Comparison of ENCODE assay signal across 9 cellular contexts in genomic region chr11:2446590-2447252, GRCh38. TPM values are rescaled to one million over a fixed set of nuclear protein-coding genes. Genes with fewer than 3 reads are reported as not detected.
A peak's percentile ranks its signal among the peaks of the same experiment; 100 is the strongest.
DNase-seq lines count a peak whose midpoint lies in the region; ATAC-seq, FAIRE-seq and TF ChIP-seq lines count a peak whose summit lies in the region.
"Had no signal": no experiment of that assay in that cellular context is flagged by ENCODE, and none has a peak within 500 bp of the region (broad histone marks: within the 10 kb centered on the region; RNA-seq: fewer than 3 reads in every experiment).

No MANE protein-coding gene starts in this region.

- H3K36me3 ChIP-seq in thyroid gland = no peaks in the 10 kb centered on the region
- no peaks in the 10 kb centered on the region for H3K36me3 ChIP-seq in MG63

- H3K27me3 Mint-ChIP-seq in activated naive CD4-positive, alpha-beta T cell treated with anti-CD3 and anti-CD28 coated beads for 36 hours (ENCODE audit: low read depth) = no peaks in the 10 kb centered on the region

- H3K4me3 Mint-ChIP-seq in activated naive CD4-positive, alpha-beta T cell treated with anti-CD3 and anti-CD28 coated beads for 36 hours = peak overlapping the region; percentile 89

- H3K27ac ChIP-seq in VCaP (peak overlapping the region; percentile 75; the same call in 1 of the 2 replicates), thyroid gland (peak overlapping the region; percentile 43 to 65 (median 61))

- FAIRE-seq in frontal cortex (lab: Jason Lieb, UNC) = no peak

- no peaks in the 10 kb centered on the region for H3K36me3 Mint-ChIP-seq in activated naive CD4-positive, alpha-beta T cell treated with anti-CD3 and anti-CD28 coated beads for 36 hours (ENCODE audit: low read depth)

- no peaks in the 10 kb centered on the region for H3K9me3 Mint-ChIP-seq in activated naive CD4-positive, alpha-beta T cell treated with anti-CD3 and anti-CD28 coated beads for 36 hours

- peaks cover 24 to 33% of the 10 kb centered on the region in 2 donors for H3K4me1 ChIP-seq in thyroid gland

- H3K27ac Mint-ChIP-seq in activated naive CD4-positive, alpha-beta T cell treated with anti-CD3 and anti-CD28 coated beads for 36 hours = no peak overlapping the region

- CTCF ChIA-PET in activated naive CD4-positive, alpha-beta T cell treated with anti-CD3 and anti-CD28 coated beads for 36 hours (lab: Charles Lee) = interaction anchor here (1.3 to 4.8 kb wide), 3 partner anchors 10 to 85 kb away, joined by 3 to 16 read pairs (median 4); no protein-coding TSS in a partner anchor

- H3K9me3 ChIP-seq in thyroid gland = no peaks in the 10 kb centered on the region
- H3K9me3 ChIP-seq in MG63 = no peaks in the 10 kb centered on the region

- no peak for TF ChIP-seq CTCF in VCaP (conservative IDR thresholded peaks at IDR 0.05)
- no peak for TF ChIP-seq CTCF in thyroid gland (IDR thresholded peaks at IDR 0.05)

- intact Hi-C loops in activated naive CD4-positive, alpha-beta T cell treated with anti-CD3 and anti-CD28 coated beads for 36 hours (cut with micrococcal nuclease) = loop anchor here (1.0 to 10.0 kb wide), 5 partner anchors 21 to 446 kb away; partner anchors contain the start of gene KCNQ1OT1
- intact Hi-C loops in left colon (cut with DNase I, micrococcal nuclease) = no loop called here
- intact Hi-C loops in thyroid gland (cut with DNase I) = no loop called here

- peaks cover 26% of the 10 kb centered on the region for H3K4me1 Mint-ChIP-seq in activated naive CD4-positive, alpha-beta T cell treated with anti-CD3 and anti-CD28 coated beads for 36 hours (ENCODE audit: low read depth)

- H3K27me3 ChIP-seq in thyroid gland (no peaks in the 10 kb centered on the region), MG63 (peaks cover 24% of the 10 kb centered on the region)

- peak; percentile 49 for DNase-seq in activated naive CD4-positive, alpha-beta T cell treated with anti-CD3 and anti-CD28 coated beads for 36 hours
- no peak for DNase-seq in activated naive CD4-positive, alpha-beta T cell treated with Interleukin-2 at 50 U/mL for 16 hours
- DNase-seq in left colon = peak in 1 of 2 donors; percentile 63
- DNase-seq in thyroid gland = peak in 1 of 2 donors; percentile 26
- no peak for DNase-seq in MG63
- no peak for DNase-seq in superior temporal gyrus (ENCODE audit: extremely low spot score)
- no peak for DNase-seq in frontal cortex (ENCODE audit: low spot score in 2 of 2)
- DNase-seq: stimulated activated CD4-positive, alpha-beta T cell treated with anti-CD3 and anti-CD28 coated beads, Interleukin-4, amount 100 ng/mL, for 24 hours had no signal

- H3K4me3 ChIP-seq in thyroid gland (replicated peaks in 1 of 3) = peak overlapping the region in 1 of 3 donors; percentile 52
- no peak overlapping the region for H3K4me3 ChIP-seq in MG63

- peak; percentile 10 for ATAC-seq in left colon

- WGBS in thyroid gland, 2 donors = 70 to 74% methylated on average over 12 to 15 of the region's 15 CpGs

- TF ChIP-seq POLR2A in thyroid gland (IDR thresholded peaks at IDR 0.05) = no peak

RNA-seq across cellular contexts. Expression of gene KCNQ1, which starts 1.9 kb away (rescaled TPM):
- 10 to 100 TPM; 10.6 to 10.8 TPM for total RNA-seq in activated naive CD4-positive, alpha-beta T cell treated with anti-CD3 and anti-CD28 coated beads for 36 hours
- total RNA-seq in left colon = 10 to 100 TPM; 42.8 to 56.8 TPM
- total RNA-seq in thyroid gland = 100 to 1,000 TPM in 2 of 4 donors, 10 to 100 TPM in 2; 51.3 to 103 (median 97.8) TPM
- not detected in 2 replicates for total RNA-seq in MG63 (2014; rRNA removed; shearing (Covaris generic); ENCODE audit: low replicate concordance)
- total RNA-seq in frontal cortex = under 0.01 TPM

RNA-seq across cellular contexts. Expression of gene TRPM5, which starts 2.4 kb away (rescaled TPM):
- not detected for total RNA-seq in activated naive CD4-positive, alpha-beta T cell treated with anti-CD3 and anti-CD28 coated beads for 36 hours
- 1 to 10 TPM; 2.0 to 3.8 TPM for total RNA-seq in left colon
- total RNA-seq in thyroid gland = 1 to 10 TPM in 1 of 4 donors, under 1 TPM in 3; 0.54 to 2.4 (median 0.73) TPM
- not detected in 2 replicates for total RNA-seq in MG63 (2014; rRNA removed; shearing (Covaris generic); ENCODE audit: low replicate concordance)
- not detected for total RNA-seq in frontal cortex

RNA-seq across cellular contexts. Expression of gene TSSC4, which starts 46.2 kb away (rescaled TPM):
- 10 to 100 TPM; 41.9 to 42.0 TPM for total RNA-seq in activated naive CD4-positive, alpha-beta T cell treated with anti-CD3 and anti-CD28 coated beads for 36 hours
- total RNA-seq in left colon (10 to 100 TPM; 39.9 to 40.4 TPM), thyroid gland (10 to 100 TPM; 37.5 to 62.3 (median 45.1) TPM), frontal cortex (31.8 TPM)
- 58.7 and 90.1 TPM in 2 replicates for total RNA-seq in MG63 (2014; rRNA removed; shearing (Covaris generic); ENCODE audit: low replicate concordance)

Comparison
In these comparisons a context has a peak if more than half of its experiments do, and no peak if none do; other contexts are left out.
1. RNA of gene KCNQ1, which starts 1.9 kb away (total RNA-seq): 51.3 to 103 TPM in thyroid gland, 42.8 to 56.8 TPM in left colon and 10.6 to 10.8 TPM in activated naive CD4-positive, alpha-beta T cell treated with anti-CD3 and anti-CD28 coated beads for 36 hours; not detected in MG63 and under 0.01 TPM in frontal cortex (single experiment); every median in the first group is over 10 times any median in the second.